ENCODE assay signal across 8 cellular contexts in the genomic region with DNA sequence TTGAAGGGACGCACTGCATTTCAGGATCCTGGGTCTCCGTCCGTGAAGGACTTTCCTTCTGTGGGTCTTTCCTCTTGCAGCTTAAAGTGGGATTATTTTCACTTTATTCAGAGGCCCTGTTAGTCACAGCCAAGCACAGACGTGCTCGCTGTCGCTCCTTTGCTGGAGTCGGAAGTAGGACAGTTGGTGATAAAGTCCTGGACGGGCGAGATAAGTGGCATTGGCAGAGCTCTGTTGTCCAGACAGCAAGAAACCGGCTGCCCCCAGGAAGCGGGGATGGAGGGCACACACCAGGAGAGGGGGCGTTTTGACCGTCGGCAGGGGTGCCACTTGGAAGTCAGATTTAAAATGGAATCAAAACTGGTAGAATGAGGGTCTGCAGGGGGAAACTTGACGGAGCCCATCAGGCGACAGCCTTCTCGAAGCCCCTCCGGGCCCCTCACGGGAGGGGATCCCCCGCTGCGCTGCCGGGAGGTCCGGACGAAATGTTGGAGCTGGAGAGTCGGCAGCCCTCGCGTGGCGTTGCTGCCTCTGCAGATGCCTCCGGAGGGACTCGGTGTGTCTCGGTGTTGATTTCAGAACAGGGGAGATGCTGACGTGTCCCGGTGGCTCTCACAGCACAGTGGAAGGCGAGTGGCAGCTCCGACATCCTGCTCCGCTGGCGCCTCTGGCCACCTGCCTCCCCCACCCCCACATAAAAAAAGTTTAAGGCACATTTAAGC.
DNase-seq lines count a peak whose midpoint lies in the region; ATAC-seq, FAIRE-seq and TF ChIP-seq lines count a peak whose summit lies in the region.

No MANE protein-coding gene starts in this region.

- peaks cover 0 to 7% (median 0%) of the 10 kb centered on the region in 6 donors for H3K36me3 ChIP-seq in spleen
- no peaks in the 10 kb centered on the region for H3K36me3 ChIP-seq in gastroesophageal sphincter

- 48 to 59% (median 54%) methylated on average over 25 to 37 of the region's 37 CpGs for WGBS in spleen, 5 donors
- WGBS in gastroesophageal sphincter (ENCODE audit: low coverage in 1 of 2), 2 donors = 56 to 80% methylated on average over 5 to 12 of the region's 37 CpGs

- H3K36me3 Mint-ChIP-seq in activated CD4-positive, alpha-beta memory T cell treated with anti-CD3 and anti-CD28 coated beads, Interleukin-2, amount 10 ng/mL, durations not matched to agents 7 days and 5 days (ENCODE audit: low read depth) = no peaks in the 10 kb centered on the region

- POLR2A ChIA-PET in activated CD4-positive, alpha-beta memory T cell treated with anti-CD3 and anti-CD28 coated beads, Interleukin-2, amount 10 ng/mL, durations not matched to agents 7 days and 5 days (lab: Charles Lee) = interaction anchor here (1.1 kb wide), 2 partner anchors 115 to 123 kb away, joined by 3 read pairs; no protein-coding TSS in a partner anchor

- H3K9me3 Mint-ChIP-seq in activated CD4-positive, alpha-beta memory T cell treated with anti-CD3 and anti-CD28 coated beads, Interleukin-2, amount 10 ng/mL, durations not matched to agents 7 days and 5 days = no peaks in the 10 kb centered on the region

- no peak for TF ChIP-seq EP300 in gastroesophageal sphincter (IDR thresholded peaks at IDR 0.05)

- H3K4me3 Mint-ChIP-seq in activated CD4-positive, alpha-beta memory T cell treated with anti-CD3 and anti-CD28 coated beads, Interleukin-2, amount 10 ng/mL, durations not matched to agents 7 days and 5 days = no peak overlapping the region

- H3K4me1 Mint-ChIP-seq in activated CD4-positive, alpha-beta memory T cell treated with anti-CD3 and anti-CD28 coated beads, Interleukin-2, amount 10 ng/mL, durations not matched to agents 7 days and 5 days = peaks cover 83% of the 10 kb centered on the region

- TF ChIP-seq CTCF in fibroblast of villous mesenchyme (IDR thresholded peaks at IDR 0.05; ENCODE audit: insufficient read depth, low read depth, low read length) (no peak), spleen (IDR thresholded peaks at IDR 0.05 in 8 of 11, conservative IDR thresholded peaks at IDR 0.05 in 3 of 11) (no peak), gastroesophageal sphincter (IDR thresholded peaks at IDR 0.05) (no peak)

- intact Hi-C loops in spleen (cut with DNase I; ENCODE audit: low total_unique reads) = no loop called here

- H3K4me1 ChIP-seq in spleen (peaks cover 16 to 79% (median 55%) of the 10 kb centered on the region in 6 donors), gastroesophageal sphincter (peaks cover 0 to 9% (median 0%) of the 10 kb centered on the region in 3 donors)

- CTCF ChIA-PET in activated CD4-positive, alpha-beta memory T cell treated with anti-CD3 and anti-CD28 coated beads, Interleukin-2, amount 10 ng/mL, durations not matched to agents 7 days and 5 days (lab: Charles Lee) = no interaction called here

- DNase-seq in GM19238 (ENCODE audit: insufficient read length, low spot score) = peak; percentile 36
- peak; percentile 47 for DNase-seq in activated CD4-positive, alpha-beta memory T cell treated with anti-CD3 and anti-CD28 coated beads, Interleukin-2, amount 10 ng/mL, durations not matched to agents 7 days and 5 days
- peak; percentile 41 for DNase-seq in fibroblast of villous mesenchyme (ENCODE audit: low read depth)
- peak; percentile 80 for DNase-seq in spleen
- DNase-seq in AG08395 (ENCODE audit: low spot score) = no peak
- no peak for DNase-seq in GM12891 (ENCODE audit: insufficient read length, low spot score)
- DNase-seq in cerebellar cortex (ENCODE audit: low spot score) = no peak

- H3K9me3 ChIP-seq in spleen (no peaks in the 10 kb centered on the region), gastroesophageal sphincter (no peaks in the 10 kb centered on the region)

- H3K27ac Mint-ChIP-seq in activated CD4-positive, alpha-beta memory T cell treated with anti-CD3 and anti-CD28 coated beads, Interleukin-2, amount 10 ng/mL, durations not matched to agents 7 days and 5 days = peak overlapping the region; percentile 70

- H3K4me3 ChIP-seq in fibroblast of villous mesenchyme (ENCODE audit: low read depth, low read length) (peak overlapping the region; percentile 12), spleen (peak overlapping the region in 1 of 8 donors; percentile 46), gastroesophageal sphincter (no peak overlapping the region)

- no peaks in the 10 kb centered on the region for H3K27me3 Mint-ChIP-seq in activated CD4-positive, alpha-beta memory T cell treated with anti-CD3 and anti-CD28 coated beads, Interleukin-2, amount 10 ng/mL, durations not matched to agents 7 days and 5 days

- FAIRE-seq in GM12891 (lab: Jason Lieb, UNC) = no peak

- TF ChIP-seq POLR2A in spleen (IDR thresholded peaks at IDR 0.05) (no peak), GM12891 (IDR thresholded peaks at IDR 0.05; ENCODE audit: low read depth, low read length) (no peak), gastroesophageal sphincter (IDR thresholded peaks at IDR 0.05) (no peak)

- H3K27me3 ChIP-seq in spleen (replicated peaks in 1 of 7) (no peaks in the 10 kb centered on the region), gastroesophageal sphincter (no peaks in the 10 kb centered on the region)

- H3K27ac ChIP-seq in spleen (peak overlapping the region in 4 of 8 donors; percentile 22 to 46 (median 37)), gastroesophageal sphincter (no peak overlapping the region)

- ATAC-seq in gastroesophageal sphincter = no peak

TF ChIP-seq in GM12891, 5 proteins besides CTCF, POLR2A, EP300 and RAD21:
- TF ChIP-seq POU2F2 (IDR thresholded peaks at IDR 0.05; ENCODE audit: low read depth, low read length) (no peak), POLR2AphosphoS5 (IDR thresholded peaks at IDR 0.05; ENCODE audit: low read depth, low read length) (no peak), PAX5 (IDR thresholded peaks at IDR 0.05; ENCODE audit: insufficient read depth, low read length, severe bottlenecking) (no peak), SPI1 (IDR thresholded peaks at IDR 0.05; ENCODE audit: low read depth, low read length) (no peak), TAF1 (IDR thresholded peaks at IDR 0.05; ENCODE audit: low read depth, low read length) (no peak)

Comparison
In these comparisons a context has a peak if more than half of its experiments do, and no peak if none do; other contexts are left out.
1. DNase-seq: peak in GM19238 (single experiment), activated CD4-positive, alpha-beta memory T cell treated with anti-CD3 and anti-CD28 coated beads, Interleukin-2, amount 10 ng/mL, durations not matched to agents 7 days and 5 days (single experiment), fibroblast of villous mesenchyme (single experiment) and spleen (single experiment); none in AG08395 (single experiment), GM12891 (single experiment) and cerebellar cortex (single experiment).